Comparison of ENCODE assay signal across 8 cellular contexts in genomic region chr7:120951826-120952225, GRCh38. TPM values are rescaled to one million over a fixed set of nuclear protein-coding genes. Genes with fewer than 3 reads are reported as not detected.
DNase-seq lines count a peak whose midpoint lies in the region; ATAC-seq and TF ChIP-seq lines count a peak whose summit lies in the region.

No MANE protein-coding gene starts in this region.

- H3K36me3 ChIP-seq in SK-N-SH (replicated peaks in 1 of 2; ENCODE audit: control insufficient read depth in 1 of 2, insufficient read depth in 2 of 2, low read length in 1 of 2): peaks cover 34 to 36% of the 10 kb centered on the region in 2 experiments
- H3K36me3 ChIP-seq in SU-DHL-6 (ENCODE audit: low read length): peaks cover 36% of the 10 kb centered on the region

- H3K4me3 Mint-ChIP-seq in stimulated activated naive CD8-positive, alpha-beta T cell treated with anti-CD3 and anti-CD28 coated beads, Interleukin-15, amount 100 ng/mL, for 72 hours: peak overlapping the region; percentile 92 to 98

- peaks cover 21% of the 10 kb centered on the region for H3K4me1 Mint-ChIP-seq in stimulated activated naive CD8-positive, alpha-beta T cell treated with anti-CD3 and anti-CD28 coated beads, Interleukin-15, amount 100 ng/mL, for 72 hours

- H3K27me3 Mint-ChIP-seq in stimulated activated naive CD8-positive, alpha-beta T cell treated with anti-CD3 and anti-CD28 coated beads, Interleukin-15, amount 100 ng/mL, for 72 hours: no peaks in the 10 kb centered on the region

- peak overlapping the region in 1 of 2 donors; percentile 48 for H3K27ac Mint-ChIP-seq in stimulated activated naive CD8-positive, alpha-beta T cell treated with anti-CD3 and anti-CD28 coated beads, Interleukin-15, amount 100 ng/mL, for 72 hours

- POLR2A ChIA-PET in SK-N-SH (lab: Yijun Ruan, JAX): no interaction called here

- no peak for TF ChIP-seq EP300 in SK-N-SH (IDR thresholded peaks at IDR 0.05; ENCODE audit: borderline replicate concordance in 1 of 2, low read depth in 1 of 2, low read length in 1 of 2)

- H3K27ac ChIP-seq in SK-N-SH (ENCODE audit: low read depth in 2 of 2, low read length in 1 of 2) (no peak overlapping the region; a peak in 1 of 4 replicates), SU-DHL-6 (ENCODE audit: low read depth, low read length) (peak overlapping the region; percentile 88)

- peak overlapping the region; percentile 86 for H3K4me2 ChIP-seq in SK-N-SH
- peak overlapping the region; percentile 87 for H3K4me2 ChIP-seq in SU-DHL-6 (ENCODE audit: low read depth, low read length, poor library complexity, severe bottlenecking)

- ATAC-seq in SK-N-SH treated with all-trans-retinoic acid at 6 μM for 48 hours: no peak
- no peak for ATAC-seq in stimulated activated naive CD8-positive, alpha-beta T cell treated with anti-CD3 and anti-CD28 coated beads, Interleukin-15, amount 100 ng/mL, for 72 hours
- ATAC-seq in HG03196 (IDR thresholded peaks at IDR 0.05; ENCODE audit: unreplicated experiment): no peak
- no peak for ATAC-seq in HG03457 (IDR thresholded peaks at IDR 0.05; ENCODE audit: unreplicated experiment)

- no peaks in the 10 kb centered on the region for H3F3A ChIP-seq in SK-N-SH (replicated peaks; ENCODE audit: insufficient read depth)
- H3F3A ChIP-seq in SU-DHL-6 (ENCODE audit: insufficient read depth): 0 out of 2 replicates have a peak, but pooled peaks cover 3% of the 10 kb centered on the region

- 59% methylated on average over 2 of the region's 2 CpGs for WGBS in SK-N-SH (ENCODE audit: low lambda C conversion rate)

- no peak for TF ChIP-seq RAD21 in SK-N-SH (IDR thresholded peaks at IDR 0.05; ENCODE audit: low read length)

- peaks cover 5 to 20% of the 10 kb centered on the region in 2 experiments; a peak in 2 of 4 replicates for H3K4me1 ChIP-seq in SK-N-SH (ENCODE audit: control insufficient read depth in 1 of 2, insufficient read depth in 2 of 2, low read depth in 1 of 2, low read length in 1 of 2)

- no peaks in the 10 kb centered on the region for H3K27me3 ChIP-seq in SK-N-SH (ENCODE audit: insufficient read depth)
- no peaks in the 10 kb centered on the region for H3K27me3 ChIP-seq in SU-DHL-6 (ENCODE audit: low read length)

- H4K20me1 ChIP-seq in SK-N-SH (ENCODE audit: insufficient read depth): no peaks in the 10 kb centered on the region
- no peaks in the 10 kb centered on the region for H4K20me1 ChIP-seq in SU-DHL-6 (ENCODE audit: low read depth, low read length)

- DNase-seq in SK-N-SH (no peak), foreskin fibroblast (no peak)
- no peak for DNase-seq in stimulated activated naive CD8-positive, alpha-beta T cell treated with anti-CD3 and anti-CD28 coated beads, Interleukin-15, amount 100 ng/mL, for 72 hours
- DNase-seq in stimulated activated naive CD4-positive, alpha-beta T cell (lab: John Stamatoyannopoulos, UW): no peak

- H2AFZ ChIP-seq in SK-N-SH (ENCODE audit: low read depth) (peak overlapping the region; percentile 83; the same call in 1 of the 2 replicates), SU-DHL-6 (ENCODE audit: low read depth, low read length, severe bottlenecking) (no peak overlapping the region)

- H3K9ac ChIP-seq in SK-N-SH (peak overlapping the region; percentile 95), SU-DHL-6 (ENCODE audit: low read length) (peak overlapping the region; percentile 83)

- H3K9me2 ChIP-seq in SK-N-SH (no peaks in the 10 kb centered on the region), SU-DHL-6 (replicated peaks; ENCODE audit: insufficient read depth, low read length) (no peaks in the 10 kb centered on the region)

- H3K79me2 ChIP-seq in SK-N-SH (ENCODE audit: insufficient read depth) (peaks cover 29% of the 10 kb centered on the region), SU-DHL-6 (ENCODE audit: insufficient read depth, low read length) (peaks cover 21% of the 10 kb centered on the region)

- CTCF ChIA-PET in SK-N-SH (lab: Yijun Ruan, JAX): interaction anchor here (0.7 to 2.4 kb wide), 9 partner anchors 11 to 157 kb away, joined by 3 to 9 read pairs (median 4); partner anchors contain the start of gene CPED1

- H3K9me3 Mint-ChIP-seq in stimulated activated naive CD8-positive, alpha-beta T cell treated with anti-CD3 and anti-CD28 coated beads, Interleukin-15, amount 100 ng/mL, for 72 hours: no peaks in the 10 kb centered on the region

- H3K9me3 ChIP-seq in SK-N-SH (no peaks in the 10 kb centered on the region), SU-DHL-6 (ENCODE audit: insufficient read depth, low read length) (no peaks in the 10 kb centered on the region)

- H3K4me3 ChIP-seq in SK-N-SH (ENCODE audit: low read depth in 2 of 2, low read length in 1 of 2): peak overlapping the region; percentile 92 to 98
- H3K4me3 ChIP-seq in SU-DHL-6 (ENCODE audit: insufficient read depth, low read length, poor library complexity, severe bottlenecking): peak overlapping the region; percentile 94
- H3K4me3 ChIP-seq in foreskin fibroblast (ENCODE audit: low read depth in 1 of 2, low read length in 2 of 2): peak overlapping the region; percentile 73 to 97

- no peak for TF ChIP-seq CTCF in SK-N-SH (IDR thresholded peaks at IDR 0.05)
- TF ChIP-seq CTCF in SU-DHL-6 (IDR thresholded peaks at IDR 0.05; ENCODE audit: insufficient read depth, low read length, poor library complexity, severe bottlenecking): no peak
- no peak for TF ChIP-seq CTCF in foreskin fibroblast (IDR thresholded peaks at IDR 0.05; ENCODE audit: low read depth, low read length)

TF ChIP-seq in SK-N-SH, 30 proteins besides CTCF, POLR2A, EP300 and RAD21 (continues in another document):
- TF ChIP-seq TAF1 (IDR thresholded peaks at IDR 0.05; ENCODE audit: borderline replicate concordance, low read depth, low read length) (no peak), CHD2 (IDR thresholded peaks at IDR 0.05; ENCODE audit: low read length, partially characterized antibody) (no peak), EZH2phosphoT487 (IDR thresholded peaks at IDR 0.05; ENCODE audit: borderline replicate concordance, low read depth) (no peak), NRF1 (IDR thresholded peaks at IDR 0.05; ENCODE audit: low read depth, low read length) (no peak), PBX3 (IDR thresholded peaks at IDR 0.05) (no peak), GABPA (IDR thresholded peaks at IDR 0.05; ENCODE audit: low read depth) (no peak), FOXJ3 (CRISPR knock-in tag; IDR thresholded peaks at IDR 0.05) (no peak)

TF ChIP-seq in SK-N-SH treated with all-trans-retinoic acid at 6 μM for 48 hours, 23 proteins besides CTCF, POLR2A, EP300 and RAD21 (continues in another document):
- no peak for TF ChIP-seq ZFP30 (CRISPR knock-in tag; IDR thresholded peaks at IDR 0.05)
- no peak for TF ChIP-seq ESRRG (CRISPR knock-in tag; IDR thresholded peaks at IDR 0.05)
- TF ChIP-seq TCF4 (CRISPR knock-in tag; IDR thresholded peaks at IDR 0.05; ENCODE audit: borderline replicate concordance): no peak
- TF ChIP-seq BACH2 (CRISPR knock-in tag; IDR thresholded peaks at IDR 0.05; ENCODE audit: borderline replicate concordance): no peak
- TF ChIP-seq ZC3H10 (CRISPR knock-in tag; IDR thresholded peaks at IDR 0.05): no peak
- no peak for TF ChIP-seq PPARA (CRISPR knock-in tag; IDR thresholded peaks at IDR 0.05; ENCODE audit: borderline replicate concordance)
- no peak for TF ChIP-seq SNAI2 (CRISPR knock-in tag; IDR thresholded peaks at IDR 0.05)
- no peak for TF ChIP-seq GLIS3 (CRISPR knock-in tag; IDR thresholded peaks at IDR 0.05)
- TF ChIP-seq CSDC2 (CRISPR knock-in tag; IDR thresholded peaks at IDR 0.05): no peak
- no peak for TF ChIP-seq ARNTL (CRISPR knock-in tag; IDR thresholded peaks at IDR 0.05; ENCODE audit: borderline replicate concordance, low read depth)
- TF ChIP-seq, protein P1, sequence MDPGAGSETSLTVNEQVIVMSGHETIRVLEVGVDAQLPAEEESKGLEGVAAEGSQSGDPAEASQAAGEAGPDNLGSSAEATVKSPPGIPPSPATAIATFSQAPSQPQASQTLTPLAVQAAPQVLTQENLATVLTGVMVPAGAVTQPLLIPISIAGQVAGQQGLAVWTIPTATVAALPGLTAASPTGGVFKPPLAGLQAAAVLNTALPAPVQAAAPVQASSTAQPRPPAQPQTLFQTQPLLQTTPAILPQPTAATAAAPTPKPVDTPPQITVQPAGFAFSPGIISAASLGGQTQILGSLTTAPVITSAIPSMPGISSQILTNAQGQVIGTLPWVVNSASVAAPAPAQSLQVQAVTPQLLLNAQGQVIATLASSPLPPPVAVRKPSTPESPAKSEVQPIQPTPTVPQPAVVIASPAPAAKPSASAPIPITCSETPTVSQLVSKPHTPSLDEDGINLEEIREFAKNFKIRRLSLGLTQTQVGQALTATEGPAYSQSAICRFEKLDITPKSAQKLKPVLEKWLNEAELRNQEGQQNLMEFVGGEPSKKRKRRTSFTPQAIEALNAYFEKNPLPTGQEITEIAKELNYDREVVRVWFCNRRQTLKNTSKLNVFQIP (CRISPR knock-in tag; IDR thresholded peaks at IDR 0.05; ENCODE audit: borderline replicate concordance, low read depth): no peak
- no peak for TF ChIP-seq ZNF70 (CRISPR knock-in tag; IDR thresholded peaks at IDR 0.05)
- TF ChIP-seq ZNF8 (CRISPR knock-in tag; IDR thresholded peaks at IDR 0.05): no peak

RNA-seq across cellular contexts. Expression of gene ING3, which starts 1.2 kb away (rescaled TPM):
- polyA plus RNA-seq in SK-N-SH (2012; rRNA removed): 8.3 and 12.5 TPM in 2 replicates
- polyA plus RNA-seq in SK-N-SH (2012; cell fraction: cytosol; rRNA removed): 11.8 and 15.3 TPM in 2 replicates
- 7.1 and 19.0 TPM in 2 replicates for polyA plus RNA-seq in SK-N-SH (2012; cell fraction: nucleus; rRNA removed)

RNA-seq across cellular contexts. Expression of gene CPED1, which starts 36.7 kb away (rescaled TPM):
- polyA plus RNA-seq in SK-N-SH (2012; rRNA removed): 4.4 and 4.8 TPM in 2 replicates
- polyA plus RNA-seq in SK-N-SH (2012; cell fraction: cytosol; rRNA removed): 5.4 and 6.5 TPM in 2 replicates
- 6.0 and 6.2 TPM in 2 replicates for polyA plus RNA-seq in SK-N-SH (2012; cell fraction: nucleus; rRNA removed)
